ENCODE assay signal across 17 cellular contexts in the genomic region with DNA sequence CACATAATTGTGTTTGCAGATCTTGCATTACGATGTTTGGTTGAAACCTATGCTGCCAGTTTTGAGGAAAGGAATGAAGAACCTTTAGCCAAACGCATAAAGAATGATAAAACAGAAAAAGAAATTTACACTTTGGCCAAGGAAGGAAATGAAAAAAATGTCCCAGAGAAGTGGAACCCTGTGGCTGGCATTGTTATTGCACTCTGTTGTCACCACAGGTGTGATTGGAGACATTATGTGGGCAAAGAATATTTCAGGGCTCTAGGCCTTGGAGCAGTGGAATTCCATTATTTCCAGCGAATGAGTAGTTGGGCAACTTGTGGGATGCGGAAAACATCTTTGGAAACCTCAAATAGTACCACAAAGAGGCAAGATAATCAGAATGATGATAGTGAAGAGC. TPM values are rescaled to one million over a fixed set of nuclear protein-coding genes. Genes with fewer than 3 reads are reported as not detected.
DNase-seq lines count a peak whose midpoint lies in the region; ATAC-seq and TF ChIP-seq lines count a peak whose summit lies in the region.
"Had no signal": no experiment of that assay in that cellular context is flagged by ENCODE, and none has a peak within 500 bp of the region (broad histone marks: within the 10 kb centered on the region; RNA-seq: fewer than 3 reads in every experiment).

No MANE protein-coding gene starts in this region.

- BruUV-seq in Panc1 (replicated peaks; lab: Mats Ljungman, UMichigan), result TSS peak; percentile 35

- no peaks in the 10 kb centered on the region for H3K9me3 ChIP-seq in Panc1 (ENCODE audit: control insufficient read depth, insufficient read depth, low read depth, low read length)
- H3K9me3 ChIP-seq in ovary, result no peaks in the 10 kb centered on the region
- no peaks in the 10 kb centered on the region for H3K9me3 ChIP-seq in MG63
- H3K9me3 ChIP-seq: Caco-2 had no signal

- H3K27ac ChIP-seq in Panc1 (ENCODE audit: low read length), result no peak overlapping the region
- no peak overlapping the region for H3K27ac ChIP-seq in ovary
- H3K27ac ChIP-seq: C4-2B, GM23248 had no signal

- CTCF ChIA-PET in Panc1 (lab: Charles Lee), result no interaction called here

- H3K36me3 Mint-ChIP-seq in progenitor cell of endocrine pancreas (ENCODE audit: insufficient read depth), result peaks cover 16% of the 10 kb centered on the region

- no peaks in the 10 kb centered on the region for H3K27me3 Mint-ChIP-seq in progenitor cell of endocrine pancreas

- ATAC-seq in Panc1, result no peak
- ATAC-seq: SK-N-SH treated with all-trans-retinoic acid at 6 μM for 48 hours had no signal

- H3K4me3 ChIP-seq in H7 (ENCODE audit: insufficient read depth, low read depth, low read length) (no peak overlapping the region), Panc1 (ENCODE audit: low read depth in 2 of 2, low read length in 2 of 2) (no peak overlapping the region), ovary (no peak overlapping the region), MG63 (no peak overlapping the region)
- H3K4me3 ChIP-seq: GM23248 had no signal

- 88 to 89% (median 88%) methylated on average over 4 of the region's 4 CpGs for WGBS in ovary, 3 donors

- no peak for TF ChIP-seq EP300 in ovary (IDR thresholded peaks at IDR 0.05)

- H3K4me3 Mint-ChIP-seq in progenitor cell of endocrine pancreas (ENCODE audit: low read depth), result no peak overlapping the region

- no peak overlapping the region for H3K27ac Mint-ChIP-seq in progenitor cell of endocrine pancreas

- POLR2A ChIA-PET in Panc1 (lab: Charles Lee), result no interaction called here

- H3K36me3 ChIP-seq in H7 (replicated peaks; ENCODE audit: control insufficient read depth, insufficient read depth, low read length) (peaks cover 1% of the 10 kb centered on the region; the same call in 1 of the 2 replicates), Panc1 (ENCODE audit: control insufficient read depth, insufficient read depth, low read length) (peaks cover 8% of the 10 kb centered on the region), ovary (no peaks in the 10 kb centered on the region), MG63 (peaks cover 55% of the 10 kb centered on the region)

- H3K4me1 ChIP-seq in Panc1 (ENCODE audit: control insufficient read depth, insufficient read depth, low read length), result no peaks in the 10 kb centered on the region
- H3K4me1 ChIP-seq in ovary (ENCODE audit: insufficient read depth), result no peaks in the 10 kb centered on the region
- H3K4me1 ChIP-seq: Caco-2 had no signal

- TF ChIP-seq POLR2A in ovary (IDR thresholded peaks at IDR 0.05), result no peak

- in situ Hi-C loops in Panc1 (cut with HindIII; ENCODE audit: low pct_unique_long_range_greater_than_20kb, low sequenced_read_pairs), result no loop called here

- H3K9me3 Mint-ChIP-seq in progenitor cell of endocrine pancreas (ENCODE audit: low read depth), result no peaks in the 10 kb centered on the region

- peak; percentile 20 for DNase-seq in H7
- DNase-seq in Panc1 (ENCODE audit: low read depth, low spot score), result no peak
- peak; percentile 15 for DNase-seq in iPS DF 19.7 (ENCODE audit: low read depth, low spot score)
- DNase-seq in progenitor cell of endocrine pancreas (ENCODE audit: low spot score, unreplicated experiment), result no peak
- DNase-seq in ovary, result no peak
- DNase-seq in NCI-H82 (lab: John Stamatoyannopoulos, UW), result no peak
- no peak for DNase-seq in MG63
- DNase-seq: Caco-2, DMS153, GM23248, NCI-H187, NCI-H446, NCI-H69, SHP77, T-helper 1 cell had no signal

- intact Hi-C loops in Panc1 (cut with micrococcal nuclease; ENCODE audit: unreplicated experiment), result no loop called here
- intact Hi-C loops in ovary (cut with DNase I), result no loop called here

- H3K27me3 ChIP-seq in H7 (ENCODE audit: control insufficient read depth, insufficient read depth, low read length) (no peaks in the 10 kb centered on the region), Panc1 (ENCODE audit: control insufficient read depth, insufficient read depth, low read length) (no peaks in the 10 kb centered on the region), ovary (no peaks in the 10 kb centered on the region), MG63 (no peaks in the 10 kb centered on the region)

- TF ChIP-seq CTCF in Panc1 (IDR thresholded peaks at IDR 0.05) (no peak), progenitor cell of endocrine pancreas (IDR thresholded peaks at IDR 0.05; ENCODE audit: unreplicated experiment) (peak; percentile 10), ovary (IDR thresholded peaks at IDR 0.05) (no peak)

- no peaks in the 10 kb centered on the region for H3K4me1 Mint-ChIP-seq in progenitor cell of endocrine pancreas (ENCODE audit: low read depth)

RNA-seq across cellular contexts. Expression of a gene that starts 14.9 kb away (rescaled TPM):
- total RNA-seq in H7 (2014; rRNA removed; shearing (Covaris generic)), result 10.7 and 16.8 TPM in 2 replicates
- 6.2 TPM for total RNA-seq in Panc1 (2021; ENCODE audit: unreplicated experiment)
- 2.8 TPM for polyA plus RNA-seq in Panc1 (2012; ENCODE audit: insufficient read length)
- total RNA-seq in progenitor cell of endocrine pancreas, result 23.9 and 26.2 TPM in 2 replicates
- 10 to 100 TPM; 10.5 to 23.3 (median 16.4) TPM for total RNA-seq in ovary
- polyA plus RNA-seq in ovary, result 10 to 100 TPM in 1 of 2 donors, 1 to 10 TPM in 1; 10.0 to 16.8 TPM
- 3.9 and 8.6 TPM in 2 replicates for total RNA-seq in MG63 (2014; rRNA removed; shearing (Covaris generic); ENCODE audit: low replicate concordance)

RNA-seq across cellular contexts. Expression of a gene that starts 15.1 kb away (rescaled TPM):
- 11.1 and 18.1 TPM in 2 replicates for total RNA-seq in H7 (2014; rRNA removed; shearing (Covaris generic))
- total RNA-seq in Panc1 (2021; ENCODE audit: unreplicated experiment) (6.2 TPM), progenitor cell of endocrine pancreas (11.1 and 11.5 TPM in 2 replicates), ovary (1 to 10 TPM; 2.0 to 3.6 (median 3.1) TPM)
- 1.2 TPM for polyA plus RNA-seq in Panc1 (2012; ENCODE audit: insufficient read length)
- polyA plus RNA-seq in ovary, result 1 to 10 TPM; 1.7 to 2.4 TPM
- 3.2 and 4.9 TPM in 2 replicates for total RNA-seq in MG63 (2014; rRNA removed; shearing (Covaris generic); ENCODE audit: low replicate concordance)

RNA-seq across cellular contexts. Expression of a gene that starts 30.2 kb away (rescaled TPM):
- total RNA-seq in H7 (2014; rRNA removed; shearing (Covaris generic)), result 0.44 and 0.52 TPM in 2 replicates
- 0.26 TPM for total RNA-seq in Panc1 (2021; ENCODE audit: unreplicated experiment)
- 0.17 TPM for polyA plus RNA-seq in Panc1 (2012; ENCODE audit: insufficient read length)
- total RNA-seq in progenitor cell of endocrine pancreas, result 1.1 and 1.8 TPM in 2 replicates
- total RNA-seq in ovary, result 1 to 10 TPM in 2 of 7 donors, under 1 TPM in 5; 0.18 to 1.9 (median 0.63) TPM
- polyA plus RNA-seq in ovary, result under 1 TPM; 0.57 to 0.58 TPM
- 0.20 TPM in 1 of 2 replicates, not detected in the other for total RNA-seq in MG63 (2014; rRNA removed; shearing (Covaris generic); ENCODE audit: low replicate concordance)
- total RNA-seq: Caco-2, GM23248 had no signal

Comparison
In these comparisons a context has a peak if more than half of its experiments do, and no peak if none do; other contexts are left out.
1. DNase-seq: peak in H7 (single experiment) and iPS DF 19.7 (single experiment); none in Panc1 (single experiment), progenitor cell of endocrine pancreas (single experiment), ovary (0 of 5), NCI-H82 (single experiment) and MG63 (single experiment).